ENCODE assay signal across 14 cellular contexts in the genomic region with DNA sequence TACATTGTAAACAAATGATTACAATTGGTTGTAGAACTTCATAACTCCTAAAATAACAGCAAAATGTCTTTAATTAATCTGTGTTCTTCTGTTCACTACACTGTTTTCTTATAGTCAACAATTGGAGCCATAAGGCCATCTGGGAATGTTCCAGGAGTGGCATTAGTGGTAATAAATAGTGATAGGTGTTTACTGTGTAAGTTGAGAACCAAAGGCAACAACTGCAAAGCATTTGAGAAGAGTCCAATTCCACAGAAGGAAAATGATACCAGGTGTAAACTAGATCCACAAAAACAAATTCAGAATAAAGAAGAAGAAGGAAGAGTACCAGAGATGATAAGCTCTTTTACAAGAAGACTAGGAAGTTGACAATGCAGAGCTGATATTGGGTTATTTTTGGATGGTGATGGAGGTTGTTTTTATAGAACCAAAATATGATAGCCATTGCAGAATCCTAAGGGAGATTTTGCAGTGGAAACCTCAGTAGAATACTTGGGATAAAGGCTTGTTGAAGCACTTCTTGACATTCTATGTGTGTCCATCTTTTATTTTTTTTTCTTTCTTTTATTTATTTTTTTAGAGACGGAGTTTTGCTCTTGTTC. TPM values are rescaled to one million over a fixed set of nuclear protein-coding genes. Genes with fewer than 3 reads are reported as not detected.
A peak's percentile ranks its signal among the peaks of the same experiment; 100 is the strongest.
DNase-seq lines count a peak whose midpoint lies in the region; ATAC-seq and TF ChIP-seq lines count a peak whose summit lies in the region.
"Had no signal": no experiment of that assay in that cellular context is flagged by ENCODE, and none has a peak within 500 bp of the region (broad histone marks: within the 10 kb centered on the region; RNA-seq: fewer than 3 reads in every experiment).

No MANE protein-coding gene starts in this region.

- H3K4me1 ChIP-seq in Panc1 (ENCODE audit: control insufficient read depth, insufficient read depth, low read length): peaks cover 12% of the 10 kb centered on the region
- H3K4me1 ChIP-seq in smooth muscle cell (ENCODE audit: low read depth): no peaks in the 10 kb centered on the region
- peaks cover 11% of the 10 kb centered on the region for H3K4me1 ChIP-seq in hepatocyte (ENCODE audit: insufficient read depth)

- DNase-seq in NCI-H1092 treated with DMSO at 0.1 percent for 48 hours (lab: John Stamatoyannopoulos, UW) (peak; percentile 45), NCI-H1092 (lab: John Stamatoyannopoulos, UW) (no peak), LNCaP clone FGC (ENCODE audit: low read depth) (peak; percentile 73), Panc1 (ENCODE audit: low read depth, low spot score) (no peak), smooth muscle cell (lab: John Stamatoyannopoulos, UW; ENCODE audit: unreplicated experiment) (no peak), SKM-1 treated with dmso at 0.1 percent for 144 hours (lab: John Stamatoyannopoulos, UW; ENCODE audit: unreplicated experiment) (no peak), hepatocyte (ENCODE audit: low spot score) (no peak)
- DNase-seq: C1 segment of cervical spinal cord, H7, NCI-H187 treated with DMSO at 0.1 percent for 48 hours, SJCRH30 had no signal

- peaks cover 31% of the 10 kb centered on the region for H4K20me1 ChIP-seq in smooth muscle cell (ENCODE audit: low read depth)
- H4K20me1 ChIP-seq in hepatocyte (ENCODE audit: insufficient read depth, poor library complexity, severe bottlenecking): no peaks in the 10 kb centered on the region

- no peak overlapping the region for H3K4me3 ChIP-seq in LNCaP clone FGC (ENCODE audit: low read depth, low read length)
- no peak overlapping the region for H3K4me3 ChIP-seq in Panc1 (ENCODE audit: low read depth in 2 of 2, low read length in 2 of 2)
- H3K4me3 ChIP-seq in smooth muscle cell: no peak overlapping the region
- H3K4me3 ChIP-seq in hepatocyte: no peak overlapping the region
- H3K4me3 ChIP-seq: SJCRH30 had no signal

- H3K9me2 ChIP-seq in hepatocyte (replicated peaks; ENCODE audit: insufficient read depth): no peaks in the 10 kb centered on the region

- in situ Hi-C loops in Panc1 (cut with HindIII; ENCODE audit: low pct_unique_long_range_greater_than_20kb, low sequenced_read_pairs): no loop called here

- no peak overlapping the region for H3K4me2 ChIP-seq in smooth muscle cell
- H3K4me2 ChIP-seq in hepatocyte: no peak overlapping the region
- H3K4me2 ChIP-seq: KMS-11 had no signal

- H3F3A ChIP-seq in smooth muscle cell (ENCODE audit: low read depth): peaks cover 35% of the 10 kb centered on the region

- TF ChIP-seq CTCF in LNCaP clone FGC (IDR thresholded peaks at IDR 0.05; ENCODE audit: control insufficient read depth, extremely low read depth, insufficient read depth) (no peak), Panc1 (IDR thresholded peaks at IDR 0.05) (no peak), smooth muscle cell (IDR thresholded peaks at IDR 0.05; ENCODE audit: borderline replicate concordance, insufficient read depth, poor library complexity, severe bottlenecking) (no peak), hepatocyte (IDR thresholded peaks at IDR 0.05; ENCODE audit: poor library complexity) (no peak)

- CTCF ChIA-PET in Panc1 (lab: Charles Lee): no interaction called here

- H2AFZ ChIP-seq in smooth muscle cell (ENCODE audit: low read depth) (no peak overlapping the region), hepatocyte (no peak overlapping the region)

- H3K36me3 ChIP-seq in Panc1 (ENCODE audit: control insufficient read depth, insufficient read depth, low read length): no peaks in the 10 kb centered on the region; the same call in none of the 2 replicates
- H3K36me3 ChIP-seq in smooth muscle cell (ENCODE audit: low read depth): peaks cover 23% of the 10 kb centered on the region
- H3K36me3 ChIP-seq in hepatocyte (replicated peaks; ENCODE audit: insufficient read depth, low read depth): no peaks in the 10 kb centered on the region

- H3K9me3 ChIP-seq in Panc1 (ENCODE audit: control insufficient read depth, insufficient read depth, low read depth, low read length) (peaks cover 13% of the 10 kb centered on the region), smooth muscle cell (replicated peaks; ENCODE audit: low read depth) (no peaks in the 10 kb centered on the region), hepatocyte (ENCODE audit: low read depth) (peaks cover 5% of the 10 kb centered on the region)

- H3K27me3 ChIP-seq in Panc1 (ENCODE audit: control insufficient read depth, insufficient read depth, low read length): no peaks in the 10 kb centered on the region
- H3K27me3 ChIP-seq in smooth muscle cell (ENCODE audit: low read depth): no peaks in the 10 kb centered on the region
- H3K27me3 ChIP-seq in hepatocyte: no peaks in the 10 kb centered on the region
- H3K27me3 ChIP-seq: SJCRH30 had no signal

- POLR2A ChIA-PET in Panc1 (lab: Charles Lee): no interaction called here

- H3K27ac ChIP-seq in Panc1 (ENCODE audit: low read length) (peak overlapping the region; percentile 5; the same call in 1 of the 2 replicates), smooth muscle cell (ENCODE audit: low read depth) (peak overlapping the region; percentile 26), hepatocyte (no peak overlapping the region)
- H3K27ac ChIP-seq: KMS-11, RWPE1, SJCRH30 had no signal

- no peak overlapping the region for H3K9ac ChIP-seq in smooth muscle cell (ENCODE audit: low read depth)
- H3K9ac ChIP-seq: KMS-11 had no signal

- no peak for ATAC-seq in Panc1
- no peak for ATAC-seq in HG03460 (IDR thresholded peaks at IDR 0.05; ENCODE audit: unreplicated experiment)

- no TSS peak for BruUV-seq in Panc1 (replicated peaks; lab: Mats Ljungman, UMichigan)

- 100% methylated on average over 1 of the region's 1 CpG for WGBS in smooth muscle cell (ENCODE audit: low lambda C conversion rate)
- WGBS in hepatocyte (ENCODE audit: low lambda C conversion rate, missing lambda C conversion rate): 100% methylated on average over 1 of the region's 1 CpG

- intact Hi-C loops in Panc1 (cut with micrococcal nuclease; ENCODE audit: unreplicated experiment): no loop called here

- H3K79me2 ChIP-seq in smooth muscle cell (ENCODE audit: low read depth) (peaks cover 61% of the 10 kb centered on the region), hepatocyte (no peaks in the 10 kb centered on the region)

RNA-seq across cellular contexts. Expression of gene ANTXR1, which starts 52.9 kb away (rescaled TPM):
- total RNA-seq in Panc1 (2021; ENCODE audit: unreplicated experiment): 132 TPM
- polyA plus RNA-seq in Panc1 (2012; ENCODE audit: insufficient read length): 82.7 TPM
- total RNA-seq in smooth muscle cell: 292 and 302 TPM in 2 replicates
- polyA plus RNA-seq in smooth muscle cell: 230 and 309 TPM in 2 replicates
- total RNA-seq in hepatocyte: 24.5 and 34.7 TPM in 2 replicates
- polyA plus RNA-seq in hepatocyte: 29.1 and 35.3 TPM in 2 replicates

Comparison
In these comparisons a context has a peak if more than half of its experiments do, and no peak if none do; other contexts are left out.
1. DNase-seq: peak in NCI-H1092 treated with DMSO at 0.1 percent for 48 hours (single experiment) and LNCaP clone FGC (single experiment); none in NCI-H1092 (single experiment), Panc1 (single experiment), smooth muscle cell (single experiment), SKM-1 treated with dmso at 0.1 percent for 144 hours (single experiment) and hepatocyte (single experiment).